ENCODE assay signal across 1 cellular context in genomic region chrX:46380148-46380752, GRCh38.
TF ChIP-seq lines count a peak whose summit lies in the region.

No MANE protein-coding gene starts in this region.

TF ChIP-seq in HepG2, 621 proteins besides CTCF, POLR2A, EP300 and RAD21 (continued from another document):
- TF ChIP-seq ZBTB40 (IDR thresholded peaks at IDR 0.05) (peak; percentile 13; the same call in 1 of the 2 replicates), ZBTB40 (CRISPR knock-in tag; IDR thresholded peaks at IDR 0.05) (no peak), POLR2AphosphoS2 (IDR thresholded peaks at IDR 0.05; ENCODE audit: low read depth, low read length) (no peak), FOXO4 (CRISPR knock-in tag; conservative IDR thresholded peaks at IDR 0.05) (no peak), YEATS4 (CRISPR knock-in tag; IDR thresholded peaks at IDR 0.05; ENCODE audit: borderline replicate concordance) (no peak), HOXD1 (CRISPR knock-in tag; IDR thresholded peaks at IDR 0.05) (no peak), THAP7 (CRISPR knock-in tag; IDR thresholded peaks at IDR 0.05) (no peak)
